Comparison of ENCODE assay signal across 13 cellular contexts in the genomic region with DNA sequence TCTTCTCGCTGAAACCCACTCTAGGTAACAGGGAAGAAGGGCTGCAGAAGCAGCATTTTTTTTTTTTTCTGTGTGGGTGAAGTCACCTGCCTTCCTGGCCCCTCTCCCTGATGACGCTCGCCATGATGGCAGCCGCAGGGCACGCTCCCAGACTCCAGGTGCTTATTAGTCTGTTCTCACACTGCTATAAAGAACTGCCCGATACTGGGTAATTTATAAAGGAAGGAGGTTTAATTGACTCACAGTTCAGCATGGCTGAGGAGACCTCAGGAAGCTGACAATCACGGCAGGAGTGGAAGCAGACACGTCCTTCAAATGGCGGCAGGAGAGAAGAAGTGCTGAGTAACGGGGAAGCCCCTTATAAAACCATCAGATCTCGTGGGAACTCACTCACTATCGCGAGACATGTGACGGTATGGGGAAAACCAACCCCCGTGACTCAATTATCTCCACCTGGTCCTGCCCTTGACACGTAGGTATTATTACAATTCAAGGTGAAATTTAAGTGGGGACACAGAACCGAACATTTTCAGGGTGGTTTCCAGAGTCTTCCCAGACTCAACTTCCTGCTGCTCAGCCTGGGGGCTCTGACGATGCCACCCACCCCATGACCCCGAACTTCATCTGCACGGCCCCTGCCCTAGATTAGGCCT. TPM values are rescaled to one million over a fixed set of nuclear protein-coding genes. Genes with fewer than 3 reads are reported as not detected.
A peak's percentile ranks its signal among the peaks of the same experiment; 100 is the strongest.
DNase-seq lines count a peak whose midpoint lies in the region; ATAC-seq and TF ChIP-seq lines count a peak whose summit lies in the region.
"Had no signal": no experiment of that assay in that cellular context is flagged by ENCODE, and none has a peak within 500 bp of the region (broad histone marks: within the 10 kb centered on the region; RNA-seq: fewer than 3 reads in every experiment).

No MANE protein-coding gene starts in this region.

- H3K4me1 Mint-ChIP-seq in activated CD4-positive, alpha-beta T cell treated with anti-CD3 and anti-CD28 coated beads for 36 hours = no peaks in the 10 kb centered on the region
- H3K4me1 Mint-ChIP-seq in activated CD4-positive, alpha-beta T cell treated with anti-CD3 and anti-CD28 coated beads, Interleukin-2, amount 10 ng/mL, durations not matched to agents 7 days and 5 days = no peaks in the 10 kb centered on the region
- H3K4me1 Mint-ChIP-seq in CD14-positive monocyte = peaks cover 6% of the 10 kb centered on the region

- H3K27me3 ChIP-seq in prostate gland (replicated peaks; ENCODE audit: insufficient read depth) = peaks cover 3% of the 10 kb centered on the region
- peaks cover 0 to 69% (median 0%) of the 10 kb centered on the region in 4 donors for H3K27me3 ChIP-seq in esophagus squamous epithelium
- H3K27me3 ChIP-seq: BLaER1 had no signal

- H3K36me3 ChIP-seq in prostate gland = no peaks in the 10 kb centered on the region
- H3K36me3 ChIP-seq in esophagus squamous epithelium = no peaks in the 10 kb centered on the region
- H3K36me3 ChIP-seq: BLaER1, gastroesophageal sphincter had no signal

- intact Hi-C loops in activated CD4-positive, alpha-beta T cell treated with anti-CD3 and anti-CD28 coated beads for 36 hours (cut with DNase I, micrococcal nuclease) = no loop called here
- intact Hi-C loops in prostate gland (cut with DNase I) = no loop called here
- intact Hi-C loops in esophagus squamous epithelium (cut with DNase I) = no loop called here
- intact Hi-C loops in CD14-positive monocyte (cut with micrococcal nuclease) = no loop called here

- H3K4me3 Mint-ChIP-seq in activated CD4-positive, alpha-beta T cell treated with anti-CD3 and anti-CD28 coated beads for 36 hours = peak overlapping the region; percentile 42
- H3K4me3 Mint-ChIP-seq in activated CD4-positive, alpha-beta T cell treated with anti-CD3 and anti-CD28 coated beads, Interleukin-2, amount 10 ng/mL, durations not matched to agents 7 days and 5 days = no peak overlapping the region
- H3K4me3 Mint-ChIP-seq in CD14-positive monocyte = peak overlapping the region in 1 of 2 donors; percentile 51
- H3K4me3 Mint-ChIP-seq: brain had no signal

- CTCF ChIA-PET in activated CD4-positive, alpha-beta T cell treated with anti-CD3 and anti-CD28 coated beads for 36 hours (lab: Charles Lee) = no interaction called here
- CTCF ChIA-PET in activated CD4-positive, alpha-beta T cell treated with anti-CD3 and anti-CD28 coated beads, Interleukin-2, amount 10 ng/mL, durations not matched to agents 7 days and 5 days (lab: Charles Lee) = no interaction called here

- WGBS in prostate gland = 71% methylated on average over 20 of the region's 20 CpGs
- 72 to 90% methylated on average over 5 to 19 of the region's 20 CpGs for WGBS in esophagus squamous epithelium, 2 donors

- H3K9me3 Mint-ChIP-seq in activated CD4-positive, alpha-beta T cell treated with anti-CD3 and anti-CD28 coated beads for 36 hours (ENCODE audit: low read depth) = no peaks in the 10 kb centered on the region
- H3K9me3 Mint-ChIP-seq in activated CD4-positive, alpha-beta T cell treated with anti-CD3 and anti-CD28 coated beads, Interleukin-2, amount 10 ng/mL, durations not matched to agents 7 days and 5 days = no peaks in the 10 kb centered on the region
- peaks cover 0 to 2% (median 0%) of the 10 kb centered on the region in 7 donors for H3K9me3 Mint-ChIP-seq in CD14-positive monocyte
- H3K9me3 Mint-ChIP-seq: brain had no signal

- H3K27ac ChIP-seq in prostate gland (no peak overlapping the region), esophagus squamous epithelium (no peak overlapping the region)
- H3K27ac ChIP-seq: BLaER1, gastroesophageal sphincter had no signal

- H3K4me1 ChIP-seq in prostate gland (replicated peaks) (no peaks in the 10 kb centered on the region), esophagus squamous epithelium (no peaks in the 10 kb centered on the region)
- H3K4me1 ChIP-seq: BLaER1, gastroesophageal sphincter had no signal

- TF ChIP-seq POLR2A in prostate gland (IDR thresholded peaks at IDR 0.05) (no peak), esophagus squamous epithelium (IDR thresholded peaks at IDR 0.05) (no peak)

- no peaks in the 10 kb centered on the region for H3K9me3 ChIP-seq in prostate gland
- no peaks in the 10 kb centered on the region for H3K9me3 ChIP-seq in esophagus squamous epithelium
- H3K9me3 ChIP-seq: BLaER1, gastroesophageal sphincter had no signal

- POLR2A ChIA-PET in activated CD4-positive, alpha-beta T cell treated with anti-CD3 and anti-CD28 coated beads for 36 hours (lab: Charles Lee) = no interaction called here
- POLR2A ChIA-PET in activated CD4-positive, alpha-beta T cell treated with anti-CD3 and anti-CD28 coated beads, Interleukin-2, amount 10 ng/mL, durations not matched to agents 7 days and 5 days (lab: Charles Lee) = no interaction called here

- H3K27me3 Mint-ChIP-seq in activated CD4-positive, alpha-beta T cell treated with anti-CD3 and anti-CD28 coated beads for 36 hours = peaks cover 11% of the 10 kb centered on the region
- H3K27me3 Mint-ChIP-seq in activated CD4-positive, alpha-beta T cell treated with anti-CD3 and anti-CD28 coated beads, Interleukin-2, amount 10 ng/mL, durations not matched to agents 7 days and 5 days = peaks cover 9% of the 10 kb centered on the region
- H3K27me3 Mint-ChIP-seq in CD14-positive monocyte (ENCODE audit: low read depth in 3 of 3) = peaks cover 14 to 28% (median 21%) of the 10 kb centered on the region in 3 donors
- H3K27me3 Mint-ChIP-seq: brain had no signal

- H3K4me3 ChIP-seq in prostate gland (no peak overlapping the region), esophagus squamous epithelium (no peak overlapping the region)
- H3K4me3 ChIP-seq: BLaER1, gastroesophageal sphincter had no signal

- H3K36me3 Mint-ChIP-seq in activated CD4-positive, alpha-beta T cell treated with anti-CD3 and anti-CD28 coated beads for 36 hours (ENCODE audit: low read depth) = no peaks in the 10 kb centered on the region
- H3K36me3 Mint-ChIP-seq in activated CD4-positive, alpha-beta T cell treated with anti-CD3 and anti-CD28 coated beads, Interleukin-2, amount 10 ng/mL, durations not matched to agents 7 days and 5 days (ENCODE audit: low read depth) = no peaks in the 10 kb centered on the region
- H3K36me3 Mint-ChIP-seq in CD14-positive monocyte = no peaks in the 10 kb centered on the region
- H3K36me3 Mint-ChIP-seq: brain had no signal

- no peak overlapping the region for H3K27ac Mint-ChIP-seq in activated CD4-positive, alpha-beta T cell treated with anti-CD3 and anti-CD28 coated beads for 36 hours
- no peak overlapping the region for H3K27ac Mint-ChIP-seq in activated CD4-positive, alpha-beta T cell treated with anti-CD3 and anti-CD28 coated beads, Interleukin-2, amount 10 ng/mL, durations not matched to agents 7 days and 5 days
- no peak overlapping the region for H3K27ac Mint-ChIP-seq in CD14-positive monocyte
- H3K27ac Mint-ChIP-seq: brain had no signal

- ATAC-seq in activated CD4-positive, alpha-beta T cell treated with anti-CD3 and anti-CD28 coated beads for 36 hours = no peak
- ATAC-seq: gastroesophageal sphincter had no signal

- no peak for TF ChIP-seq CTCF in prostate gland (IDR thresholded peaks at IDR 0.05)
- no peak for TF ChIP-seq CTCF in esophagus squamous epithelium (IDR thresholded peaks at IDR 0.05)
- TF ChIP-seq CTCF in CD14-positive monocyte (IDR thresholded peaks at IDR 0.05) = no peak

- peak; percentile 32 for DNase-seq in activated CD4-positive, alpha-beta T cell treated with anti-CD3 and anti-CD28 coated beads for 36 hours
- DNase-seq in activated CD4-positive, alpha-beta T cell treated with anti-CD3 and anti-CD28 coated beads, Interleukin-2, amount 10 ng/mL, durations not matched to agents 7 days and 5 days = no peak
- peak; percentile 99 for DNase-seq in DMS79 treated with DMSO at 0.1 percent for 48 hours (lab: John Stamatoyannopoulos, UW)
- peak; percentile 65 for DNase-seq in NCI-H1436 treated with DMSO at 0.1 percent for 48 hours (lab: John Stamatoyannopoulos, UW)
- peak; percentile 100 for DNase-seq in SKM-1 (lab: John Stamatoyannopoulos, UW; ENCODE audit: unreplicated experiment)
- no peak for DNase-seq in prostate gland (ENCODE audit: low spot score)
- no peak for DNase-seq in esophagus squamous epithelium (lab: John Stamatoyannopoulos, UW)
- DNase-seq in CD14-positive monocyte (ENCODE audit: low spot score) = no peak
- DNase-seq: effector memory CD4-positive, alpha-beta T cell; islet precursor cell had no signal

RNA-seq across cellular contexts. Expression of a gene that starts 34.9 kb away (rescaled TPM):
- 10 to 100 TPM; 31.2 to 34.0 TPM for total RNA-seq in activated CD4-positive, alpha-beta T cell treated with anti-CD3 and anti-CD28 coated beads for 36 hours
- total RNA-seq in activated CD4-positive, alpha-beta T cell treated with anti-CD3 and anti-CD28 coated beads, Interleukin-2, amount 10 ng/mL, durations not matched to agents 7 days and 5 days = 10 to 100 TPM; 81.3 to 82.5 TPM
- total RNA-seq in prostate gland = 10 to 100 TPM; 10.7 to 29.9 TPM
- 10 to 100 TPM; 10.4 to 33.4 (median 14.3) TPM for total RNA-seq in esophagus squamous epithelium
- 10 to 100 TPM; 13.2 to 17.3 TPM for polyA plus RNA-seq in CD14-positive monocyte

Comparison
In these comparisons a context has a peak if more than half of its experiments do, and no peak if none do; other contexts are left out.
1. DNase-seq: peak in activated CD4-positive, alpha-beta T cell treated with anti-CD3 and anti-CD28 coated beads for 36 hours (single experiment), DMS79 treated with DMSO at 0.1 percent for 48 hours (single experiment), NCI-H1436 treated with DMSO at 0.1 percent for 48 hours (single experiment) and SKM-1 (single experiment); none in activated CD4-positive, alpha-beta T cell treated with anti-CD3 and anti-CD28 coated beads, Interleukin-2, amount 10 ng/mL, durations not matched to agents 7 days and 5 days (single experiment), prostate gland (single experiment), esophagus squamous epithelium (single experiment) and CD14-positive monocyte (single experiment).